In the genomic region with DNA sequence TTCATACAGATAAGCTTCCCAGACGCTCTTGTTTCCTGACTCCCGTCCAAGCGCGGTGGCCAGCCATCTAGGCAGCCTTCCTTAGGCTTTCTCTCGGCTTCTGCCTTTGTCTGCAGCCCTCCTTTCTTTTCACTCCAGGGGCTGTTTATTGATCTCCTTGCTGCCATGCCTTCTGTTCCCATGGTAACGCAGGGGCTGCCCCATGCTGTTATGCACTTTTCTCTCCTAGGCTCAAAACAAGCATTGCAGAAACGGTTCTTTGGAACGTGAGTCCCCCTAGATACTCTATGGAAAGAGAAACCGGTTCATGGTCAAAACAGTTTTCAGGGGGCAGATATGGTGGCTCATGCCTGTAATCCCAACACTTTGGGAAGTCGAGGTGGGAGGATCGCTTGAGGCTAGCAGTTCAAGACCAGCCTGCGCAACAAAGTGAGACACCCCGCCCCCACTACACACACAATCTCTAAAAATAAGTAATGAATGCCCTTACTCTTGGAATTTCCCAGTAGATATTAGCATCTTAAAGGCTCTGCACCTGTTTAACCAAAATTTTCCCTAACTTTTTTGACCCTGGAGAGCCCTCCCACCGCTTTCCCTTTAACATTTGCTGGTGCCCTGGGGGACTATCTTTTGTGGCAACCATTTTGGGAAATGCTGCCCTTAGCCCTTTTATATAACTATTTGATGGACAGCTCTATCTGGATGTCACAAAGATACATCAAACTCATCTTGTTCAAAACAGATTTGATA, we compare ENCODE assay signal across 12 cellular contexts. TPM values are rescaled to one million over a fixed set of nuclear protein-coding genes. Genes with fewer than 3 reads are reported as not detected.
DNase-seq lines count a peak whose midpoint lies in the region; ATAC-seq, FAIRE-seq and TF ChIP-seq lines count a peak whose summit lies in the region.
"Had no signal": no experiment of that assay in that cellular context is flagged by ENCODE, and none has a peak within 500 bp of the region (broad histone marks: within the 10 kb centered on the region; RNA-seq: fewer than 3 reads in every experiment).

No MANE protein-coding gene starts in this region.

- no peak overlapping the region for H2BK120ac ChIP-seq in neuronal stem cell (ENCODE audit: low read depth, low read length)

- DNase-seq in H7, result peak; percentile 65
- DNase-seq in NCI-H345 treated with DMSO at 0.1 percent for 48 hours (lab: John Stamatoyannopoulos, UW; ENCODE audit: unreplicated experiment), result peak; percentile 1
- DNase-seq in endodermal cell, result peak; percentile 88
- peak; percentile 80 for DNase-seq in neuronal stem cell (ENCODE audit: low spot score)
- DNase-seq in H54 (ENCODE audit: insufficient read length, low spot score), result no peak
- DNase-seq in activated CD4-positive, CD25-positive, alpha-beta regulatory T cell (lab: John Stamatoyannopoulos, UW), result no peak
- DNase-seq in PC-9, result no peak
- DNase-seq: Caco-2 had no signal

- H2BK12ac ChIP-seq in neuronal stem cell (ENCODE audit: low read length), result no peak overlapping the region

- 10 to 13% methylated on average over 6 to 14 of the region's 14 CpGs for WGBS in endodermal cell (ENCODE audit: insufficient coverage in 1 of 2, insufficient read length in 1 of 2), 2 experiments
- no CpG with 5 or more reads among the region's 14 CpGs for WGBS in neuronal stem cell (ENCODE audit: extremely low coverage in 2 of 2, insufficient read length in 2 of 2, insufficient replicate concordance in 1 of 2), 2 donors

- intact Hi-C loops in PC-9 (cut with micrococcal nuclease; ENCODE audit: unreplicated experiment), result no loop called here

- no peak for ATAC-seq in GM21737 (IDR thresholded peaks at IDR 0.05; ENCODE audit: unreplicated experiment)

- peaks cover 61% of the 10 kb centered on the region for H3K9me3 Mint-ChIP-seq in endodermal cell
- H3K9me3 Mint-ChIP-seq: stimulated activated naive CD8-positive, alpha-beta T cell treated with anti-CD3 and anti-CD28 coated beads, Interleukin-15, Interleukin-2, amounts not matched to agents 100 ng/mL and 50 ng/mL, for 24 hours had no signal

- peak overlapping the region; percentile 20 for H3K4me3 Mint-ChIP-seq in endodermal cell
- H3K4me3 Mint-ChIP-seq: stimulated activated naive CD8-positive, alpha-beta T cell treated with anti-CD3 and anti-CD28 coated beads, Interleukin-15, Interleukin-2, amounts not matched to agents 100 ng/mL and 50 ng/mL, for 24 hours had no signal

- no peak for FAIRE-seq in H54 (lab: Jason Lieb, UNC)
- FAIRE-seq: GM12891 had no signal

- peak overlapping the region; percentile 31 for H2AFZ ChIP-seq in neuronal stem cell (ENCODE audit: low read length)
- H2AFZ ChIP-seq in PC-9, result no peak overlapping the region

- peak overlapping the region; percentile 99 for H3K27ac ChIP-seq in endodermal cell (ENCODE audit: low read depth, low read length)
- peak overlapping the region; percentile 96 for H3K27ac ChIP-seq in neuronal stem cell (replicated peaks; ENCODE audit: low read length)
- H3K27ac ChIP-seq in PC-9, result no peak overlapping the region

- no peak overlapping the region for H4K8ac ChIP-seq in neuronal stem cell (ENCODE audit: low read depth, low read length)

- H2AK5ac ChIP-seq in neuronal stem cell (ENCODE audit: low read depth, low read length), result no peak overlapping the region

- peaks cover 14% of the 10 kb centered on the region for H3K4me1 Mint-ChIP-seq in endodermal cell

- H4K20me1 ChIP-seq in PC-9 (ENCODE audit: insufficient read depth), result no peaks in the 10 kb centered on the region

- no peak overlapping the region for H3K18ac ChIP-seq in neuronal stem cell (ENCODE audit: low read length)

- H3K27ac Mint-ChIP-seq in endodermal cell, result peak overlapping the region; percentile 88
- H3K27ac Mint-ChIP-seq: stimulated activated naive CD8-positive, alpha-beta T cell treated with anti-CD3 and anti-CD28 coated beads, Interleukin-15, Interleukin-2, amounts not matched to agents 100 ng/mL and 50 ng/mL, for 24 hours had no signal

- CTCF ChIA-PET in PC-9 (lab: Charles Lee), result no interaction called here

- H3K9ac ChIP-seq in endodermal cell (ENCODE audit: extremely low read depth, low read length, poor library complexity, severe bottlenecking) (peak overlapping the region; percentile 41), neuronal stem cell (ENCODE audit: low read depth, low read length, poor library complexity) (no peak overlapping the region)

- H3K9me3 ChIP-seq in endodermal cell (ENCODE audit: control insufficient read depth, low read length) (no peaks in the 10 kb centered on the region), neuronal stem cell (replicated peaks in 1 of 2; ENCODE audit: control insufficient read depth in 2 of 2, insufficient read depth in 1 of 2, low read depth in 1 of 2, low read length in 2 of 2) (no peaks in the 10 kb centered on the region), PC-9 (ENCODE audit: insufficient read depth, low read depth) (no peaks in the 10 kb centered on the region)
- H3K9me3 ChIP-seq: Caco-2 had no signal

- H4K91ac ChIP-seq in neuronal stem cell (ENCODE audit: low read depth, low read length, poor library complexity), result no peak overlapping the region

- no TSS peak for BruUV-seq in PC-9 (replicated peaks; lab: Mats Ljungman, UMichigan)

- no peak overlapping the region for H3K4ac ChIP-seq in neuronal stem cell (ENCODE audit: low read length)

- no peak for TF ChIP-seq POLR2A in H54 (IDR thresholded peaks at IDR 0.05; ENCODE audit: low read depth, low read length)

- no peaks in the 10 kb centered on the region for H3K79me1 ChIP-seq in neuronal stem cell (ENCODE audit: low read depth, low read length)

- H3K27me3 Mint-ChIP-seq in endodermal cell (ENCODE audit: insufficient read depth), result no peaks in the 10 kb centered on the region
- H3K27me3 Mint-ChIP-seq: stimulated activated naive CD8-positive, alpha-beta T cell treated with anti-CD3 and anti-CD28 coated beads, Interleukin-15, Interleukin-2, amounts not matched to agents 100 ng/mL and 50 ng/mL, for 24 hours had no signal

- H2BK5ac ChIP-seq in neuronal stem cell (ENCODE audit: low read length), result no peak overlapping the region

- TF ChIP-seq CTCF in endodermal cell (conservative IDR thresholded peaks at IDR 0.05) (no peak), PC-9 (conservative IDR thresholded peaks at IDR 0.05) (no peak)

- H3K14ac ChIP-seq in neuronal stem cell (ENCODE audit: low read length), result no peak overlapping the region

- no peaks in the 10 kb centered on the region for H3K36me3 Mint-ChIP-seq in endodermal cell (ENCODE audit: low read depth)

- peak overlapping the region; percentile 43 for H3K4me2 ChIP-seq in neuronal stem cell (ENCODE audit: insufficient read depth, low read length, poor library complexity, severe bottlenecking)
- H3K4me2 ChIP-seq in PC-9, result no peak overlapping the region

- POLR2A ChIA-PET in PC-9 (lab: Charles Lee; ENCODE audit: unreplicated experiment), result no interaction called here

- H3K9me2 ChIP-seq in PC-9 (ENCODE audit: insufficient read depth), result no peaks in the 10 kb centered on the region

- no peak overlapping the region for H2BK15ac ChIP-seq in neuronal stem cell (ENCODE audit: low read length)

- H3K27me3 ChIP-seq in H7 (ENCODE audit: control insufficient read depth, insufficient read depth, low read length) (no peaks in the 10 kb centered on the region), endodermal cell (ENCODE audit: control insufficient read depth, insufficient read depth, low read length, poor library complexity, severe bottlenecking) (no peaks in the 10 kb centered on the region), neuronal stem cell (ENCODE audit: control insufficient read depth in 3 of 3, insufficient read depth in 3 of 3, low read depth in 1 of 3, low read length in 3 of 3) (no peaks in the 10 kb centered on the region), PC-9 (ENCODE audit: insufficient read depth, low read depth) (no peaks in the 10 kb centered on the region)

- H3K4me3 ChIP-seq in H7 (ENCODE audit: insufficient read depth, low read depth, low read length) (no peak overlapping the region; the same call in 1 of the 2 replicates), endodermal cell (ENCODE audit: low read length) (peak overlapping the region; percentile 53), neuronal stem cell (ENCODE audit: low read length in 2 of 2) (no peak overlapping the region), PC-9 (no peak overlapping the region)

- H3F3A ChIP-seq in PC-9 (ENCODE audit: insufficient read depth, low read depth), result no peaks in the 10 kb centered on the region

- no peak overlapping the region for H3K23ac ChIP-seq in neuronal stem cell (ENCODE audit: low read depth, low read length, poor library complexity)

- H3K4me1 ChIP-seq in endodermal cell (ENCODE audit: control insufficient read depth, insufficient read depth, low read length) (no peaks in the 10 kb centered on the region), neuronal stem cell (ENCODE audit: control insufficient read depth in 2 of 2, insufficient read depth in 1 of 2, low read depth in 1 of 2, low read length in 2 of 2) (peaks cover 8 to 22% of the 10 kb centered on the region in 2 donors), PC-9 (replicated peaks; ENCODE audit: insufficient read depth) (no peaks in the 10 kb centered on the region)
- H3K4me1 ChIP-seq: Caco-2 had no signal

- H3K36me3 ChIP-seq in H7 (replicated peaks; ENCODE audit: control insufficient read depth, insufficient read depth, low read length) (no peaks in the 10 kb centered on the region), endodermal cell (ENCODE audit: control insufficient read depth, insufficient read depth, low read length) (no peaks in the 10 kb centered on the region), neuronal stem cell (replicated peaks in 1 of 2; ENCODE audit: control insufficient read depth in 2 of 2, insufficient read depth in 2 of 2, low read length in 2 of 2) (no peaks in the 10 kb centered on the region), PC-9 (ENCODE audit: low read depth) (no peaks in the 10 kb centered on the region)

- H3K79me2 ChIP-seq in PC-9 (ENCODE audit: low read depth), result no peaks in the 10 kb centered on the region

RNA-seq across cellular contexts. Expression of gene ZNF157, which starts 53.9 kb away (rescaled TPM):
- total RNA-seq in H7 (2014; rRNA removed; shearing (Covaris generic)), result 0.26 and 0.31 TPM in 2 replicates
- 1 to 10 TPM in 1 of 2 donors, under 1 TPM in 1; 0.97 to 1.3 TPM for total RNA-seq in endodermal cell
- polyA plus RNA-seq in endodermal cell (2013, experiment 1 of 2), result 0.64 TPM
- polyA plus RNA-seq in endodermal cell (2013, experiment 2 of 2), result 0.83 TPM
- polyA plus RNA-seq in neuronal stem cell (2013, experiment 1 of 2), result 0.56 TPM
- 0.65 TPM for polyA plus RNA-seq in neuronal stem cell (2013, experiment 2 of 2)
- total RNA-seq in PC-9 (2021), result not detected in 2 replicates
- total RNA-seq: Caco-2 had no signal
- polyA plus RNA-seq: adipose tissue had no signal

Comparison
In these comparisons a context has a peak if more than half of its experiments do, and no peak if none do; other contexts are left out.
1. DNase-seq: peak in H7 (single experiment), NCI-H345 treated with DMSO at 0.1 percent for 48 hours (single experiment), endodermal cell (single experiment) and neuronal stem cell (single experiment); none in H54 (single experiment), activated CD4-positive, CD25-positive, alpha-beta regulatory T cell (0 of 4) and PC-9 (0 of 2).